In genomic region chr6:154962751-154963150, GRCh38 we compare ENCODE assay signal across 13 cellular contexts. TPM values are rescaled to one million over a fixed set of nuclear protein-coding genes. Genes with fewer than 3 reads are reported as not detected.
DNase-seq lines count a peak whose midpoint lies in the region; TF ChIP-seq lines count a peak whose summit lies in the region.
"Had no signal": no experiment of that assay in that cellular context is flagged by ENCODE, and none has a peak within 500 bp of the region (broad histone marks: within the 10 kb centered on the region; RNA-seq: fewer than 3 reads in every experiment).

No MANE protein-coding gene starts in this region.

- no peak overlapping the region for H3K9ac ChIP-seq in colonic mucosa (ENCODE audit: low read depth in 2 of 2, low read length in 2 of 2)
- H3K9ac ChIP-seq: parathyroid adenoma had no signal

- intact Hi-C loops in colonic mucosa (cut with DNase I) = no loop called here

- H3K27ac ChIP-seq in colonic mucosa = peak overlapping the region; percentile 43
- H3K27ac ChIP-seq: parathyroid adenoma, SK-N-MC had no signal

- H3K4me1 Mint-ChIP-seq in activated naive CD8-positive, alpha-beta T cell treated with anti-CD3 and anti-CD28 coated beads for 36 hours = no peaks in the 10 kb centered on the region

- H3K9me3 ChIP-seq in colonic mucosa = no peaks in the 10 kb centered on the region
- H3K9me3 ChIP-seq: tibial nerve had no signal

- H3K27me3 Mint-ChIP-seq in activated naive CD8-positive, alpha-beta T cell treated with anti-CD3 and anti-CD28 coated beads for 36 hours = no peaks in the 10 kb centered on the region
- H3K27me3 Mint-ChIP-seq: CD4-positive, alpha-beta T cell had no signal

- H3K27me3 ChIP-seq in colonic mucosa = no peaks in the 10 kb centered on the region
- H3K27me3 ChIP-seq: tibial nerve had no signal

- in situ Hi-C loops in KBM-7 (cut with MboI; ENCODE audit: low pct_unique_long_range_greater_than_20kb, low sequenced_read_pairs) = no loop called here

- no peak for TF ChIP-seq CTCF in AG09319 (IDR thresholded peaks at IDR 0.05; ENCODE audit: low read depth, low read length)
- TF ChIP-seq CTCF in colonic mucosa (IDR thresholded peaks at IDR 0.05) = no peak

- H3K36me3 ChIP-seq in colonic mucosa = no peaks in the 10 kb centered on the region

- H3K4me3 Mint-ChIP-seq in activated naive CD8-positive, alpha-beta T cell treated with anti-CD3 and anti-CD28 coated beads for 36 hours = no peak overlapping the region
- H3K4me3 Mint-ChIP-seq: CD4-positive, alpha-beta T cell had no signal

- no peak overlapping the region for H3K27ac Mint-ChIP-seq in activated naive CD8-positive, alpha-beta T cell treated with anti-CD3 and anti-CD28 coated beads for 36 hours
- H3K27ac Mint-ChIP-seq: CD4-positive, alpha-beta T cell had no signal

- peak; percentile 49 for DNase-seq in AG09319 (ENCODE audit: extremely low read depth, low read depth)
- peak; percentile 67 for DNase-seq in LHCN-M2 (ENCODE audit: low read depth)
- DNase-seq in colonic mucosa = peak; percentile 22
- peak; percentile 32 for DNase-seq in myocyte (ENCODE audit: low read depth)
- DNase-seq in KBM-7 = no peak
- no peak for DNase-seq in NCI-H345 treated with DMSO at 0.1 percent for 48 hours (lab: John Stamatoyannopoulos, UW; ENCODE audit: unreplicated experiment)
- no peak for DNase-seq in NK-92 treated with Interleukin-12 subunit alpha and Interleukin-12 subunit beta, amount 100 ng/mL, for 24 hours (lab: John Stamatoyannopoulos, UW)
- DNase-seq in activated naive CD8-positive, alpha-beta T cell treated with anti-CD3 and anti-CD28 coated beads for 36 hours = no peak
- DNase-seq: CD4-positive, alpha-beta T cell; NCI-H510A had no signal

- H3K4me3 ChIP-seq in colonic mucosa = no peak overlapping the region
- H3K4me3 ChIP-seq: SK-N-MC, tibial nerve had no signal

- no peaks in the 10 kb centered on the region for H3K4me1 ChIP-seq in colonic mucosa

- H3K36me3 Mint-ChIP-seq in activated naive CD8-positive, alpha-beta T cell treated with anti-CD3 and anti-CD28 coated beads for 36 hours = peaks cover 4% of the 10 kb centered on the region

- H3K9me3 Mint-ChIP-seq in activated naive CD8-positive, alpha-beta T cell treated with anti-CD3 and anti-CD28 coated beads for 36 hours = no peaks in the 10 kb centered on the region
- H3K9me3 Mint-ChIP-seq: CD4-positive, alpha-beta T cell had no signal

RNA-seq across cellular contexts. Expression of gene TIAM2, which starts 32.4 kb away (rescaled TPM):
- total RNA-seq in LHCN-M2 (2014; rRNA removed) (7.6 and 11.9 TPM in 2 replicates), colonic mucosa (1 to 10 TPM; 5.1 to 6.7 TPM), myocyte (14.2 and 29.4 TPM in 2 replicates)
- polyA plus RNA-seq in LHCN-M2 (2012) = 7.7 TPM
- 9.1 TPM for polyA plus RNA-seq in myocyte (2012)
- 1 to 10 TPM; 2.5 to 3.8 TPM for total RNA-seq in activated naive CD8-positive, alpha-beta T cell treated with anti-CD3 and anti-CD28 coated beads for 36 hours

Comparison
In these comparisons a context has a peak if more than half of its experiments do, and no peak if none do; other contexts are left out.
1. DNase-seq: peak in AG09319 (single experiment), LHCN-M2 (single experiment), colonic mucosa (single experiment) and myocyte (single experiment); none in KBM-7 (single experiment), NCI-H345 treated with DMSO at 0.1 percent for 48 hours (single experiment), NK-92 treated with Interleukin-12 subunit alpha and Interleukin-12 subunit beta, amount 100 ng/mL, for 24 hours (single experiment) and activated naive CD8-positive, alpha-beta T cell treated with anti-CD3 and anti-CD28 coated beads for 36 hours (single experiment).